ENCODE assay signal across 1 cellular context in the genomic region with DNA sequence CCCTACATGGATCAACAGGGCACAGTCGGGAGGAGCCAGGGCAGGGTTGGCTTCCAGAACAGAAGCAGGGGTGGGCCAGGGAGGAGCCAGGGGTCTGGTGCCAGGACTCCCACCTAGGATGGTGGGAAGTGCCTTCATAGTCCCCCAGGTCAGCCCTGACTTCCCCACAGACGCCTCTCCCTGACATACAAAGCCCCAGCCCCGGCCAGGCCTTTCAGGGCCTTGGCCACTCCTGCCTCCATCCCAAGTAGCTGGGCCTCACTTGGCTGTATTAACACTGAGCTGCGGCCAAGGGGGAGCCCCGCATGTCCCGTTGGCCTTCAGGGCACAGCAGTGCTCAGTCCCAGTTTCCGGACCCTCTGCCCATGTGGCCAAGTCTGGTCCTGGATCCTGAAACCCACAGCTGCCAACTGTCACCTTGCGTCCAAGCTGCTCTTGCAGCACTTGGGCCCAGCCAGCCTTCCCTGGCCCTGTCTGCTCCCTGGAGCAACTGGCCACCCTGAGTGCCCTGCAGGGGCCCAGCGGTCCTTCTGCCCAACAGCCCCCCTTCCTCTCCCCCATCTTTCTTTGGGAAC.
TF ChIP-seq lines count a peak whose summit lies in the region.

No MANE protein-coding gene starts in this region.

TF ChIP-seq in H1, 55 proteins besides CTCF, POLR2A, EP300 and RAD21:
- TF ChIP-seq, protein P1, sequence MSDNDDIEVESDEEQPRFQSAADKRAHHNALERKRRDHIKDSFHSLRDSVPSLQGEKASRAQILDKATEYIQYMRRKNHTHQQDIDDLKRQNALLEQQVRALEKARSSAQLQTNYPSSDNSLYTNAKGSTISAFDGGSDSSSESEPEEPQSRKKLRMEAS (IDR thresholded peaks at IDR 0.05): no peak
- TF ChIP-seq CREB1 (IDR thresholded peaks at IDR 0.05) (no peak), SIX5 (IDR thresholded peaks at IDR 0.05; ENCODE audit: low read depth, low read length) (no peak), KDM5A (IDR thresholded peaks at IDR 0.05; ENCODE audit: low read length) (no peak), EZH2 (IDR thresholded peaks at IDR 0.05; ENCODE audit: low read depth, low read length, severe bottlenecking) (no peak), TCF12 (IDR thresholded peaks at IDR 0.05; ENCODE audit: low read depth, low read length) (no peak), FOSL1 (IDR thresholded peaks at IDR 0.05; ENCODE audit: insufficient read depth, low read depth, low read length) (no peak), TBP (IDR thresholded peaks at IDR 0.05; ENCODE audit: low read depth, low read length) (no peak), BACH1 (IDR thresholded peaks at IDR 0.05; ENCODE audit: low read length) (no peak), MAFK (IDR thresholded peaks at IDR 0.05; ENCODE audit: low read depth, low read length) (no peak), ZNF274 (IDR thresholded peaks at IDR 0.05; ENCODE audit: borderline replicate concordance, extremely low read depth, low read length) (no peak), NANOG (IDR thresholded peaks at IDR 0.05; ENCODE audit: insufficient read depth, low read depth, low read length, poor library complexity, severe bottlenecking) (no peak), ASH2L (IDR thresholded peaks at IDR 0.05; ENCODE audit: low read length) (no peak), CTBP2 (IDR thresholded peaks at IDR 0.05; ENCODE audit: borderline replicate concordance, insufficient read depth, insufficient read length, low read length) (no peak)
- TF ChIP-seq, protein P2, sequence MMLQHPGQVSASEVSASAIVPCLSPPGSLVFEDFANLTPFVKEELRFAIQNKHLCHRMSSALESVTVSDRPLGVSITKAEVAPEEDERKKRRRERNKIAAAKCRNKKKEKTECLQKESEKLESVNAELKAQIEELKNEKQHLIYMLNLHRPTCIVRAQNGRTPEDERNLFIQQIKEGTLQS (IDR thresholded peaks at IDR 0.05; ENCODE audit: insufficient read depth, low read depth, low read length): no peak
